In genomic region chr4:52010976-52011375, GRCh38 we compare ENCODE assay signal across 21 cellular contexts. TPM values are rescaled to one million over a fixed set of nuclear protein-coding genes. Genes with fewer than 3 reads are reported as not detected.
A peak's percentile ranks its signal among the peaks of the same experiment; 100 is the strongest.
DNase-seq lines count a peak whose midpoint lies in the region; ATAC-seq and TF ChIP-seq lines count a peak whose summit lies in the region.
"Had no signal": no experiment of that assay in that cellular context is flagged by ENCODE, and none has a peak within 500 bp of the region (broad histone marks: within the 10 kb centered on the region; RNA-seq: fewer than 3 reads in every experiment).

No MANE protein-coding gene starts in this region.

- ATAC-seq in mucosa of descending colon (peak; percentile 74), HG02623 (IDR thresholded peaks at IDR 0.05; ENCODE audit: unreplicated experiment) (no peak)

- intact Hi-C loops in colonic mucosa (cut with DNase I) (no loop called here), mucosa of descending colon (cut with DNase I, micrococcal nuclease) (no loop called here)

- no peaks in the 10 kb centered on the region for H3K36me3 ChIP-seq in colonic mucosa
- H3K36me3 ChIP-seq in mucosa of descending colon (ENCODE audit: low read depth), result no peaks in the 10 kb centered on the region

- H3K27me3 ChIP-seq in colonic mucosa, result no peaks in the 10 kb centered on the region

- H3K4me1 ChIP-seq in colonic mucosa (no peaks in the 10 kb centered on the region), mucosa of descending colon (ENCODE audit: low read depth) (peaks cover 14% of the 10 kb centered on the region)

- H3K27ac ChIP-seq in colonic mucosa, result peak overlapping the region; percentile 21
- H3K27ac ChIP-seq: GM23248 had no signal

- DNase-seq in LHCN-M2 (ENCODE audit: low read depth), result peak; percentile 2
- DNase-seq in colonic mucosa, result no peak
- DNase-seq in mucosa of descending colon, result no peak
- DNase-seq in NCI-H2081 (lab: John Stamatoyannopoulos, UW), result no peak
- no peak for DNase-seq in dermis blood vessel endothelial cell
- DNase-seq in activated T-cell treated with anti-CD3 and anti-CD28 coated beads, Interleukin-2, amount 50 U/mL, for 48 hours, result no peak
- DNase-seq: 8988T; C1 segment of cervical spinal cord; Calu3; CD4-positive, alpha-beta memory T cell; COR-L47; DMS53; DMS79 treated with DMSO at 0.1 percent for 48 hours; GF-D8; GM23248; H7; HCEC 1CT had no signal

- TF ChIP-seq CTCF in colonic mucosa (IDR thresholded peaks at IDR 0.05) (no peak), mucosa of descending colon (IDR thresholded peaks at IDR 0.05) (no peak)

- no peak overlapping the region for H3K9ac ChIP-seq in colonic mucosa (ENCODE audit: low read depth in 2 of 2, low read length in 2 of 2)
- H3K9ac ChIP-seq: GM23248 had no signal

- H3K4me3 ChIP-seq in colonic mucosa (no peak overlapping the region), mucosa of descending colon (no peak overlapping the region)
- H3K4me3 ChIP-seq: GM23248 had no signal

- H3K9me3 ChIP-seq in colonic mucosa (no peaks in the 10 kb centered on the region), mucosa of descending colon (no peaks in the 10 kb centered on the region)

RNA-seq across cellular contexts. Expression of gene LRRC66, which starts 9.2 kb away (rescaled TPM):
- total RNA-seq in LHCN-M2 (2014; rRNA removed) (0.32 and 0.57 TPM in 2 replicates), colonic mucosa (1 to 10 TPM; 6.1 to 8.5 TPM), mucosa of descending colon (10 to 100 TPM in 2 of 3 donors, 1 to 10 TPM in 1; 5.4 to 22.6 (median 14.0) TPM), dermis blood vessel endothelial cell (0.14 and 0.17 TPM in 2 replicates)
- 0.29 TPM for polyA plus RNA-seq in LHCN-M2 (2012)
- total RNA-seq: A673, Calu3, Daoy, G401 had no signal

RNA-seq across cellular contexts. Expression of gene SGCB, which starts 27.1 kb away (rescaled TPM):
- total RNA-seq in LHCN-M2 (2014; rRNA removed) (37.2 and 42.4 TPM in 2 replicates), colonic mucosa (10 to 100 TPM; 23.7 to 35.4 TPM), mucosa of descending colon (10 to 100 TPM; 23.8 to 80.1 (median 24.2) TPM), dermis blood vessel endothelial cell (12.9 and 23.7 TPM in 2 replicates)
- 25.9 TPM for polyA plus RNA-seq in LHCN-M2 (2012)

RNA-seq across cellular contexts. Expression of gene SPATA18, which starts 40.1 kb away (rescaled TPM):
- total RNA-seq in LHCN-M2 (2014; rRNA removed) (not detected in 2 replicates), colonic mucosa (10 to 100 TPM in 1 of 2 donors, 1 to 10 TPM in 1; 9.8 to 14.6 TPM), mucosa of descending colon (10 to 100 TPM in 1 of 3 donors, 1 to 10 TPM in 2; 8.4 to 15.5 (median 8.7) TPM), dermis blood vessel endothelial cell (4.3 and 4.6 TPM in 2 replicates)
- not detected for polyA plus RNA-seq in LHCN-M2 (2012)
- total RNA-seq: Calu3, Daoy had no signal
- polyA plus RNA-seq: CD4-positive, alpha-beta memory T cell had no signal
